Comparison of ENCODE assay signal across 20 cellular contexts in genomic region chr1:112909847-112910246, GRCh38. TPM values are rescaled to one million over a fixed set of nuclear protein-coding genes. Genes with fewer than 3 reads are reported as not detected.
A peak's percentile ranks its signal among the peaks of the same experiment; 100 is the strongest.
DNase-seq lines count a peak whose midpoint lies in the region; ATAC-seq, FAIRE-seq and TF ChIP-seq lines count a peak whose summit lies in the region.
"Had no signal": no experiment of that assay in that cellular context is flagged by ENCODE, and none has a peak within 500 bp of the region (broad histone marks: within the 10 kb centered on the region; RNA-seq: fewer than 3 reads in every experiment).

No MANE protein-coding gene starts in this region.

- no peak for ATAC-seq in HG02852 (IDR thresholded peaks at IDR 0.05; ENCODE audit: unreplicated experiment)

- H3K9me3 Mint-ChIP-seq in neural progenitor cell, result peaks cover 3% of the 10 kb centered on the region
- H3K9me3 Mint-ChIP-seq in activated CD4-positive, alpha-beta memory T cell treated with anti-CD3 and anti-CD28 coated beads, Interleukin-2, amount 10 ng/mL, durations not matched to agents 7 days and 5 days, result no peaks in the 10 kb centered on the region
- H3K9me3 Mint-ChIP-seq: CD4-positive, alpha-beta T cell had no signal

- H2AFZ ChIP-seq in H1 (ENCODE audit: low read length) (no peak overlapping the region), neural progenitor cell (replicated peaks) (no peak overlapping the region)

- TF ChIP-seq RAD21 in H1 (IDR thresholded peaks at IDR 0.05 in 1 of 2, conservative IDR thresholded peaks at IDR 0.05 in 1 of 2; ENCODE audit: low read depth in 2 of 2, low read length in 2 of 2), result no peak

- H3K27me3 ChIP-seq in HUES6 (ENCODE audit: control insufficient read depth, insufficient read depth, low read length), result no peaks in the 10 kb centered on the region
- H3K27me3 ChIP-seq in H1 (replicated peaks in 1 of 4; ENCODE audit: control insufficient read depth in 3 of 4, extremely low read depth in 1 of 4, insufficient read depth in 3 of 4, low read length in 3 of 4), result no peaks in the 10 kb centered on the region
- no peaks in the 10 kb centered on the region for H3K27me3 ChIP-seq in neural progenitor cell

- no peaks in the 10 kb centered on the region for H3K79me1 ChIP-seq in H1 (ENCODE audit: low read depth, low read length)

- CTCF ChIA-PET in H1 (lab: Charles Lee; ENCODE audit: partially characterized antibody), result interaction anchor here (0.9 to 1.3 kb wide), 4 partner anchors 15 to 193 kb away, joined by 3 to 4 read pairs (median 4); partner anchors contain the start of gene LRIG2
- CTCF ChIA-PET in activated CD4-positive, alpha-beta memory T cell treated with anti-CD3 and anti-CD28 coated beads, Interleukin-2, amount 10 ng/mL, durations not matched to agents 7 days and 5 days (lab: Charles Lee), result interaction anchor here (1.0 kb wide), 1 partner anchor 193 kb away, joined by 3 read pairs; no protein-coding TSS in a partner anchor

- H3K4me2 ChIP-seq in H1 (ENCODE audit: insufficient read depth in 1 of 2, low read depth in 2 of 2, low read length in 2 of 2) (peak overlapping the region; percentile 3 to 56; a peak in 2 of 4 replicates), neural progenitor cell (peak overlapping the region; percentile 11)

- no peak overlapping the region for H3K4me3 Mint-ChIP-seq in neural progenitor cell
- H3K4me3 Mint-ChIP-seq in activated CD4-positive, alpha-beta memory T cell treated with anti-CD3 and anti-CD28 coated beads, Interleukin-2, amount 10 ng/mL, durations not matched to agents 7 days and 5 days, result no peak overlapping the region
- H3K4me3 Mint-ChIP-seq: B cell; CD4-positive, alpha-beta T cell had no signal

- no peak overlapping the region for H3K4ac ChIP-seq in H1 (replicated peaks; ENCODE audit: insufficient read length, low read depth, low read length)

- TF ChIP-seq EP300 in H1 (IDR thresholded peaks at IDR 0.05; ENCODE audit: borderline replicate concordance in 1 of 2, low read depth in 2 of 2, low read length in 2 of 2), result no peak

- no peak overlapping the region for H3K18ac ChIP-seq in H1 (ENCODE audit: extremely low read depth, low read length)

- H2BK12ac ChIP-seq in H1 (ENCODE audit: low read depth, low read length), result no peak overlapping the region

- H3K9me3 ChIP-seq in ES-I3 (ENCODE audit: control insufficient read depth, insufficient read depth, low read length), result no peaks in the 10 kb centered on the region
- no peaks in the 10 kb centered on the region for H3K9me3 ChIP-seq in HUES6 (ENCODE audit: control insufficient read depth, insufficient read depth, low read depth, low read length)
- H3K9me3 ChIP-seq in H1 (ENCODE audit: insufficient read depth in 2 of 2, low read depth in 1 of 2, low read length in 1 of 2), result no peaks in the 10 kb centered on the region
- H3K9me3 ChIP-seq in neural progenitor cell (ENCODE audit: low read depth), result no peaks in the 10 kb centered on the region

- TF ChIP-seq CTCF in H1 (IDR thresholded peaks at IDR 0.05; ENCODE audit: control extremely low read depth in 1 of 3, insufficient read depth in 1 of 3, low read depth in 1 of 3, low read length in 3 of 3), result no peak
- TF ChIP-seq CTCF in neural progenitor cell (IDR thresholded peaks at IDR 0.05), result no peak

- peaks cover 10% of the 10 kb centered on the region for H3K36me3 ChIP-seq in ES-I3 (ENCODE audit: insufficient read depth, low read length)
- peaks cover 36% of the 10 kb centered on the region for H3K36me3 ChIP-seq in HUES6 (ENCODE audit: control insufficient read depth, insufficient read depth, low read length)
- H3K36me3 ChIP-seq in H1 (ENCODE audit: control insufficient read depth in 2 of 4, insufficient read depth in 4 of 4, low read length in 3 of 4), result peaks cover 0 to 41% (median 17%) of the 10 kb centered on the region in 4 experiments; a peak in 6 of 8 replicates
- H3K36me3 ChIP-seq in neural progenitor cell, result peaks cover 12% of the 10 kb centered on the region

- no peak overlapping the region for H3K14ac ChIP-seq in H1 (ENCODE audit: insufficient read length)

- H3K23ac ChIP-seq in H1 (ENCODE audit: insufficient read length), result no peak overlapping the region

- H2AK5ac ChIP-seq in H1 (ENCODE audit: low read depth, low read length), result no peak overlapping the region

- H4K5ac ChIP-seq in H1 (ENCODE audit: insufficient read length, low read depth, low read length), result no peak overlapping the region

- H3K56ac ChIP-seq in H1 (replicated peaks; ENCODE audit: insufficient read length, low read depth, low read length), result no peak overlapping the region

- FAIRE-seq in H1 (lab: Jason Lieb, UNC), result no peak
- FAIRE-seq: A204.1, GM12892, GM19239, H54 had no signal

- H3K27ac Mint-ChIP-seq in neural progenitor cell, result no peak overlapping the region
- no peak overlapping the region for H3K27ac Mint-ChIP-seq in activated CD4-positive, alpha-beta memory T cell treated with anti-CD3 and anti-CD28 coated beads, Interleukin-2, amount 10 ng/mL, durations not matched to agents 7 days and 5 days
- H3K27ac Mint-ChIP-seq: B cell; CD4-positive, alpha-beta T cell had no signal

- H3K23me2 ChIP-seq in H1 (ENCODE audit: low read depth, low read length), result no peaks in the 10 kb centered on the region

- H3K79me2 ChIP-seq in H1 (ENCODE audit: control insufficient read depth in 1 of 2, insufficient read depth in 2 of 2, low read length in 2 of 2), result peaks cover 0 to 20% of the 10 kb centered on the region in 2 experiments; a peak in 2 of 4 replicates
- H3K79me2 ChIP-seq in neural progenitor cell (ENCODE audit: low read depth), result peaks cover 24% of the 10 kb centered on the region

- H3K36me3 Mint-ChIP-seq in neural progenitor cell, result peaks cover 21% of the 10 kb centered on the region
- H3K36me3 Mint-ChIP-seq in activated CD4-positive, alpha-beta memory T cell treated with anti-CD3 and anti-CD28 coated beads, Interleukin-2, amount 10 ng/mL, durations not matched to agents 7 days and 5 days (ENCODE audit: low read depth), result peaks cover 27% of the 10 kb centered on the region

- no peak overlapping the region for H2BK20ac ChIP-seq in H1 (ENCODE audit: low read length)

- no peak overlapping the region for H2BK15ac ChIP-seq in H1 (ENCODE audit: low read length)

- 54% methylated on average over 2 of the region's 2 CpGs; no CpG with 5 or more reads in 1 of the 2 experiments for WGBS in H1 (ENCODE audit: extremely low coverage in 1 of 2, insufficient coverage in 1 of 2, insufficient read length in 1 of 2, insufficient replicate concordance in 2 of 2, low coverage in 1 of 2, low lambda C conversion rate in 2 of 2, missing lambda C conversion rate in 1 of 2), 2 experiments

- no peak for DNase-seq in H1 (ENCODE audit: low read depth in 1 of 2, low spot score in 2 of 2)
- DNase-seq in neural progenitor cell (ENCODE audit: low spot score), result no peak
- DNase-seq in activated CD4-positive, alpha-beta memory T cell treated with anti-CD3 and anti-CD28 coated beads, Interleukin-2, amount 10 ng/mL, durations not matched to agents 7 days and 5 days, result no peak
- DNase-seq in SW 1271 (lab: John Stamatoyannopoulos, UW), result no peak
- DNase-seq: C1 segment of cervical spinal cord; Calu3; CD4-positive, alpha-beta T cell; DMS 273 treated with DMSO at 0.1 percent for 48 hours; EL; GDM1; IMR-90; KG1 had no signal

- POLR2A ChIA-PET in H1 (lab: Charles Lee; ENCODE audit: partially characterized antibody), result interaction anchor here (0.7 to 6.3 kb wide), 11 partner anchors 9 to 163 kb away, joined by 3 to 38 read pairs (median 5); partner anchors contain the start of gene LRIG2
- POLR2A ChIA-PET in activated CD4-positive, alpha-beta memory T cell treated with anti-CD3 and anti-CD28 coated beads, Interleukin-2, amount 10 ng/mL, durations not matched to agents 7 days and 5 days (lab: Charles Lee), result no interaction called here

- no peak overlapping the region for H2BK120ac ChIP-seq in H1 (replicated peaks; ENCODE audit: low read depth, low read length)

- H4K91ac ChIP-seq in H1 (replicated peaks; ENCODE audit: insufficient read length, low read length), result no peak overlapping the region

- peak in 1 of 2 experiments; percentile 36; a peak in 1 of 3 replicates for TF ChIP-seq POLR2A in H1 (IDR thresholded peaks at IDR 0.05; ENCODE audit: control extremely low read depth in 1 of 2, low read depth in 2 of 2, low read length in 2 of 2)

- H3K4me3 ChIP-seq in HUES6 (ENCODE audit: low read depth, low read length) (no peak overlapping the region), H1 (ENCODE audit: extremely low read depth in 1 of 4, insufficient read depth in 2 of 4, low read depth in 3 of 4, low read length in 4 of 4) (no peak overlapping the region), neural progenitor cell (no peak overlapping the region)

- peaks cover 60% of the 10 kb centered on the region for H3K4me1 ChIP-seq in ES-I3 (ENCODE audit: insufficient read depth, low read length)
- H3K4me1 ChIP-seq in HUES6 (ENCODE audit: control insufficient read depth, insufficient read depth, low read length), result peaks cover 65% of the 10 kb centered on the region
- H3K4me1 ChIP-seq in H1 (replicated peaks in 1 of 4; ENCODE audit: control insufficient read depth in 3 of 4, insufficient read depth in 4 of 4, low read length in 3 of 4), result peaks cover 2 to 31% (median 26%) of the 10 kb centered on the region in 4 experiments; a peak in 6 of 7 replicates
- peaks cover 42% of the 10 kb centered on the region for H3K4me1 ChIP-seq in neural progenitor cell

- H3K27me3 Mint-ChIP-seq in neural progenitor cell (ENCODE audit: insufficient read depth, low read depth), result peaks cover 2% of the 10 kb centered on the region
- H3K27me3 Mint-ChIP-seq in activated CD4-positive, alpha-beta memory T cell treated with anti-CD3 and anti-CD28 coated beads, Interleukin-2, amount 10 ng/mL, durations not matched to agents 7 days and 5 days, result no peaks in the 10 kb centered on the region
- H3K27me3 Mint-ChIP-seq: B cell; CD4-positive, alpha-beta T cell had no signal

- H3K9ac ChIP-seq in ES-I3 (ENCODE audit: low read depth, low read length), result 0 out of 2 replicates have a peak overlapping the region, but pooled peaks have one; percentile 15
- peak overlapping the region; percentile 46 for H3K9ac ChIP-seq in HUES6 (ENCODE audit: low read length)
- no peak overlapping the region for H3K9ac ChIP-seq in H1 (replicated peaks in 1 of 4; ENCODE audit: extremely low read depth in 1 of 4, low read depth in 3 of 4, low read length in 3 of 4)
- H3K9ac ChIP-seq in neural progenitor cell, result no peak overlapping the region

- H4K8ac ChIP-seq in H1 (ENCODE audit: extremely low read depth, insufficient read depth, low read length), result no peak overlapping the region

- H4K20me1 ChIP-seq in H1 (replicated peaks in 1 of 2; ENCODE audit: control insufficient read depth in 1 of 2, insufficient read depth in 2 of 2, low read length in 2 of 2) (no peaks in the 10 kb centered on the region), neural progenitor cell (ENCODE audit: low read depth) (peaks cover 9% of the 10 kb centered on the region)

- H3K4me1 Mint-ChIP-seq in neural progenitor cell, result peaks cover 16% of the 10 kb centered on the region
- peaks cover 13% of the 10 kb centered on the region for H3K4me1 Mint-ChIP-seq in activated CD4-positive, alpha-beta memory T cell treated with anti-CD3 and anti-CD28 coated beads, Interleukin-2, amount 10 ng/mL, durations not matched to agents 7 days and 5 days
- H3K4me1 Mint-ChIP-seq: B cell had no signal

- peaks cover 82% of the 10 kb centered on the region for H3F3A ChIP-seq in neural progenitor cell (ENCODE audit: low read depth)

- H3K27ac ChIP-seq in HUES6 (ENCODE audit: low read depth, low read length) (peak overlapping the region; percentile 53; the same call in 1 of the 2 replicates), H1 (ENCODE audit: low read depth, low read length) (no peak overlapping the region), neural progenitor cell (no peak overlapping the region)

- no peak overlapping the region for H2BK5ac ChIP-seq in H1 (ENCODE audit: low read depth, low read length)

RNA-seq across cellular contexts. Expression of gene SLC16A1, which starts 46.1 kb away (rescaled TPM):
- 435 and 442 TPM in 2 replicates for total RNA-seq in H1 (2021; fragmentation: NEBNext Ultra II Directional; extraction: Animal tissue kit (Norgen Biotek cat#: 25700))
- 508 and 545 TPM in 2 replicates for polyA plus RNA-seq in H1 (2011; rRNA removed)
- 385 TPM for polyA plus RNA-seq in H1 (2011; cell fraction: cytosol; rRNA removed)
- polyA plus RNA-seq in H1 (2011; cell fraction: nucleus; rRNA removed), result 502 TPM
- polyA plus RNA-seq in H1 (2012, experiment 1 of 2), result 494 to 679 TPM (median 577 TPM) in 4 replicates
- polyA plus RNA-seq in H1 (2012, experiment 2 of 2), result 40.0 TPM
- 584 TPM for polyA plus RNA-seq in H1 (2013, experiment 1 of 2)
- polyA plus RNA-seq in H1 (2013, experiment 2 of 2), result 535 TPM
- polyA minus RNA-seq in H1 (2011; rRNA and poly(A)+ RNA removed), result 1,534 and 1,897 TPM in 2 replicates
- polyA minus RNA-seq in H1 (2011; cell fraction: cytosol; rRNA and poly(A)+ RNA removed), result 589 TPM
- 376 TPM for polyA minus RNA-seq in H1 (2011; cell fraction: nucleus; rRNA and poly(A)+ RNA removed)
- total RNA-seq in neural progenitor cell (ENCODE audit: low replicate concordance), result 136 and 149 TPM in 2 replicates
- 10 to 100 TPM; 59.0 to 61.4 TPM for total RNA-seq in activated CD4-positive, alpha-beta memory T cell treated with anti-CD3 and anti-CD28 coated beads, Interleukin-2, amount 10 ng/mL, durations not matched to agents 7 days and 5 days

Comparison
In these comparisons a context has a peak if more than half of its experiments do, and no peak if none do; other contexts are left out.
1. H3K9ac ChIP-seq: peak in ES-I3 (single experiment) and HUES6 (single experiment); none in H1 (0 of 4) and neural progenitor cell (single experiment).